In the genomic region with DNA sequence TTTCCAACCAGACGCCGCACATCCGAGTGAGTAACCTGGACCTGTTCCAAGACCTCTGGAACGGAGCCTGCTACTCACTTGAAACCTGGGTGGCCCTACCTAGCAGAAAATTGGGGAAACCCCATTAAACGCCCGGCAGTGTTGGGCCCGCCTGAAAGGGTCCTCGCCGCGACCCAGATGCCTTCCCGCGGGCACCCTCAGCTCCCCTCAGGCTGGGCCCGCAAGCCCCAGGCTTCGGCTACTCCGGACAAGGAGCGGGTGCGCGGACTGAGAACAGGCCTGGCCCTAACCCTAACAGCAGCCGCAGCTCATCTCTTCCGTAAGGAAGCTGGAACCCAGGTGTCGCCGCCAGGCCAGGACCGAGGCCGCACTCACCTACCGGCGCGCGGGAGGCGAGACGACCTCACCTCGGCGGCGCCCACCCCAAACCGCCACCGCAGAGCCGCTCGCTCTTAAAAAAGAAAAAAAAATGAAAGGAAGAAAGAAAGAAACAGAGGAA, we compare ENCODE assay signal across 8 cellular contexts. TPM values are rescaled to one million over a fixed set of nuclear protein-coding genes. Genes with fewer than 3 reads are reported as not detected.
A peak's percentile ranks its signal among the peaks of the same experiment; 100 is the strongest.
DNase-seq lines count a peak whose midpoint lies in the region; ATAC-seq, FAIRE-seq and TF ChIP-seq lines count a peak whose summit lies in the region.

No MANE protein-coding gene starts in this region.

- H3K9ac ChIP-seq in OCI-LY1 (ENCODE audit: low read length) (peak overlapping the region; percentile 92), keratinocyte (ENCODE audit: control insufficient read depth, extremely low read depth, insufficient read depth, low read length) (peak overlapping the region; percentile 97)

- H3K9me1 ChIP-seq in keratinocyte (ENCODE audit: control insufficient read depth, extremely low read depth, insufficient read depth, low read length) = no peaks in the 10 kb centered on the region

- peak; percentile 39 for DNase-seq in AG08396 (ENCODE audit: low spot score)
- DNase-seq in GM12865 (ENCODE audit: low read depth) = no peak
- DNase-seq in central memory CD4-positive, alpha-beta T cell = peak; percentile 30
- DNase-seq in keratinocyte (ENCODE audit: low read depth, low spot score) = no peak
- peak; percentile 0 for DNase-seq in stimulated activated CD8-positive, alpha-beta memory T cell treated with anti-CD3 and anti-CD28 coated beads, Interleukin-15, amount 100 ng/mL, for 24 hours (ENCODE audit: low read depth)
- no peak for DNase-seq in NCI-H1436 treated with DMSO at 0.1 percent for 48 hours (lab: John Stamatoyannopoulos, UW)

- no peaks in the 10 kb centered on the region for H3F3A ChIP-seq in OCI-LY1 (ENCODE audit: insufficient read depth, low read length)

- H3K4me2 ChIP-seq in OCI-LY1 (ENCODE audit: low read length) = peak overlapping the region; percentile 98
- H3K4me2 ChIP-seq in keratinocyte (ENCODE audit: control insufficient read depth, extremely low read depth, insufficient read depth, low read depth, low read length) = peak overlapping the region; percentile 84

- no peaks in the 10 kb centered on the region for H3K27me3 ChIP-seq in OCI-LY1 (ENCODE audit: insufficient read depth, low read length)
- H3K27me3 ChIP-seq in keratinocyte (ENCODE audit: control insufficient read depth, extremely low read depth, insufficient read depth, low read length) = no peaks in the 10 kb centered on the region

- 0 out of 2 replicates have a peak, but pooled peaks cover 4% of the 10 kb centered on the region for H3K36me3 ChIP-seq in OCI-LY1 (ENCODE audit: insufficient read depth, low read length)
- peaks cover 3% of the 10 kb centered on the region in 2 experiments for H3K36me3 ChIP-seq in keratinocyte (ENCODE audit: control insufficient read depth in 2 of 2, extremely low read depth in 1 of 2, insufficient read depth in 2 of 2, low read length in 2 of 2)

- no peaks in the 10 kb centered on the region for H3K9me2 ChIP-seq in OCI-LY1 (ENCODE audit: low read depth, low read length)

- H3K9me3 ChIP-seq in OCI-LY1 (ENCODE audit: low read length) (no peaks in the 10 kb centered on the region), keratinocyte (ENCODE audit: control insufficient read depth, low read depth, low read length) (no peaks in the 10 kb centered on the region)

- FAIRE-seq in keratinocyte (lab: Jason Lieb, UNC) = no peak

- H2AFZ ChIP-seq in OCI-LY1 (ENCODE audit: low read length) = no peak overlapping the region
- H2AFZ ChIP-seq in keratinocyte (ENCODE audit: control insufficient read depth, low read length) = peak overlapping the region; percentile 89

- TF ChIP-seq CTCF in GM12865 (IDR thresholded peaks at IDR 0.05; ENCODE audit: insufficient read depth, low read depth, low read length, missing control alignments) (no peak), OCI-LY1 (IDR thresholded peaks at IDR 0.05; ENCODE audit: low read length) (no peak), keratinocyte (optimal IDR thresholded peaks at IDR 0.05 in 1 of 3, IDR thresholded peaks at IDR 0.05 in 1 of 3, conservative IDR thresholded peaks at IDR 0.05 in 1 of 3; ENCODE audit: extremely low read depth in 1 of 3, insufficient read depth in 2 of 3, low read length in 3 of 3) (no peak)

- H3K4me3 ChIP-seq in GM12865 (ENCODE audit: low read depth, low read length) (peak overlapping the region; percentile 64), OCI-LY1 (ENCODE audit: low read depth, low read length, poor library complexity, severe bottlenecking) (peak overlapping the region; percentile 76), keratinocyte (ENCODE audit: control insufficient read depth in 2 of 3, extremely low read depth in 1 of 3, insufficient read depth in 2 of 3, low read depth in 1 of 3, low read length in 3 of 3) (peak overlapping the region; percentile 74 to 96 (median 84))

- H3K79me2 ChIP-seq in OCI-LY1 (ENCODE audit: insufficient read depth, low read length) = peaks cover 76% of the 10 kb centered on the region
- peaks cover 92% of the 10 kb centered on the region for H3K79me2 ChIP-seq in keratinocyte (ENCODE audit: control insufficient read depth, insufficient read depth, low read length)

- dilution Hi-C loops in keratinocyte (cut with MboI; ENCODE audit: extremely low pct_ligation_motif_present, low sequenced_read_pairs) = no loop called here

- H3K27ac ChIP-seq in OCI-LY1 (ENCODE audit: low read depth, low read length, poor library complexity, severe bottlenecking) = peak overlapping the region; percentile 34
- H3K27ac ChIP-seq in keratinocyte (ENCODE audit: control insufficient read depth, insufficient read depth, low read length) = peak overlapping the region; percentile 90

- ATAC-seq in HG02678 (IDR thresholded peaks at IDR 0.05; ENCODE audit: unreplicated experiment) = peak; percentile 36

- H3K4me1 ChIP-seq in OCI-LY1 (ENCODE audit: insufficient read depth, low read length, severe bottlenecking) (peaks cover 30% of the 10 kb centered on the region), keratinocyte (ENCODE audit: control insufficient read depth, extremely low read depth, insufficient read depth, low read length) (peaks cover 20% of the 10 kb centered on the region)

- H4K20me1 ChIP-seq in OCI-LY1 (ENCODE audit: insufficient read depth, low read length) = no peaks in the 10 kb centered on the region
- H4K20me1 ChIP-seq in keratinocyte (ENCODE audit: control insufficient read depth, extremely low read depth, insufficient read depth, low read length) = no peaks in the 10 kb centered on the region

RNA-seq across cellular contexts. Expression of gene PSME3IP1, which starts 0.3 kb away (rescaled TPM):
- 66.5 to 75.7 TPM (median 69.2 TPM) in 3 replicates for polyA plus RNA-seq in keratinocyte
- polyA plus RNA-seq in keratinocyte (2011; ENCODE audit: low read depth) = 310 TPM
- 56.1 and 57.7 TPM in 2 replicates for polyA plus RNA-seq in keratinocyte (2011; cell fraction: cytosol; rRNA removed)
- 104 and 119 TPM in 2 replicates for polyA plus RNA-seq in keratinocyte (2011; cell fraction: nucleus; rRNA removed)
- polyA plus RNA-seq in keratinocyte (2012; ENCODE audit: low replicate concordance) = 50.1 and 71.0 TPM in 2 replicates
- polyA minus RNA-seq in keratinocyte = 59.7 to 75.2 TPM (median 61.9 TPM) in 3 replicates
- polyA minus RNA-seq in keratinocyte (2011; cell fraction: cytosol; rRNA and poly(A)+ RNA removed) = 50.6 TPM
- 19.2 and 37.2 TPM in 2 replicates for polyA minus RNA-seq in keratinocyte (2011; cell fraction: nucleus; rRNA and poly(A)+ RNA removed)

RNA-seq across cellular contexts. Expression of gene RSPRY1, which starts 0.6 kb away (rescaled TPM):
- 33.7 to 42.2 TPM (median 38.9 TPM) in 3 replicates for polyA plus RNA-seq in keratinocyte
- 36.5 TPM for polyA plus RNA-seq in keratinocyte (2011; ENCODE audit: low read depth)
- polyA plus RNA-seq in keratinocyte (2011; cell fraction: cytosol; rRNA removed) = 22.8 and 42.6 TPM in 2 replicates
- polyA plus RNA-seq in keratinocyte (2011; cell fraction: nucleus; rRNA removed) = 45.3 and 50.7 TPM in 2 replicates
- polyA plus RNA-seq in keratinocyte (2012; ENCODE audit: low replicate concordance) = 13.6 and 25.0 TPM in 2 replicates
- polyA minus RNA-seq in keratinocyte = 47.9 to 108 TPM (median 97.4 TPM) in 3 replicates
- polyA minus RNA-seq in keratinocyte (2011; cell fraction: cytosol; rRNA and poly(A)+ RNA removed) = 46.2 TPM
- polyA minus RNA-seq in keratinocyte (2011; cell fraction: nucleus; rRNA and poly(A)+ RNA removed) = 31.1 and 49.4 TPM in 2 replicates

RNA-seq across cellular contexts. Expression of gene ARL2BP, which starts 59.6 kb away (rescaled TPM):
- polyA plus RNA-seq in keratinocyte = 55.2 to 107 TPM (median 98.0 TPM) in 3 replicates
- 37.9 TPM for polyA plus RNA-seq in keratinocyte (2011; ENCODE audit: low read depth)
- polyA plus RNA-seq in keratinocyte (2011; cell fraction: cytosol; rRNA removed) = 80.7 and 116 TPM in 2 replicates
- polyA plus RNA-seq in keratinocyte (2011; cell fraction: nucleus; rRNA removed) = 34.7 and 35.5 TPM in 2 replicates
- 41.8 and 65.4 TPM in 2 replicates for polyA plus RNA-seq in keratinocyte (2012; ENCODE audit: low replicate concordance)
- polyA minus RNA-seq in keratinocyte = 42.4 to 71.7 TPM (median 60.0 TPM) in 3 replicates
- 66.4 TPM for polyA minus RNA-seq in keratinocyte (2011; cell fraction: cytosol; rRNA and poly(A)+ RNA removed)
- 14.6 and 25.1 TPM in 2 replicates for polyA minus RNA-seq in keratinocyte (2011; cell fraction: nucleus; rRNA and poly(A)+ RNA removed)

Comparison
In these comparisons a context has a peak if more than half of its experiments do, and no peak if none do; other contexts are left out.
1. DNase-seq: peak in AG08396 (single experiment), central memory CD4-positive, alpha-beta T cell (single experiment) and stimulated activated CD8-positive, alpha-beta memory T cell treated with anti-CD3 and anti-CD28 coated beads, Interleukin-15, amount 100 ng/mL, for 24 hours (single experiment); none in GM12865 (single experiment), keratinocyte (single experiment) and NCI-H1436 treated with DMSO at 0.1 percent for 48 hours (single experiment).
2. Peak in every context shown above with its lines, with median percentiles within 50 percentile points of each other: H3K4me3 ChIP-seq.